19 cellular contexts compared by ENCODE assay signal in genomic region chr1:164912290-164912689, GRCh38.
"Had no signal": no experiment of that assay in that cellular context is flagged by ENCODE, and none has a peak within 500 bp of the region (broad histone marks: within the 10 kb centered on the region; RNA-seq: fewer than 3 reads in every experiment).

No MANE protein-coding gene starts in this region.

- H3K9me3 Mint-ChIP-seq: activated T-helper 1 cell treated with anti-CD3 and anti-CD28 coated beads, Interleukin-12 subunit alpha, Interleukin-12 subunit beta, Interleukin-2, Interleukin-4 antibody, amounts not matched to agents 30 ng/mL and 10 ng/mL and 1 ng/mL, durations not matched to agents 14 hours and 24 hours and 36 hours; memory B cell had no signal

- H3K4me1 Mint-ChIP-seq: activated naive CD8-positive, alpha-beta T cell treated with anti-CD3 and anti-CD28 coated beads, Interleukin-2, amount 10 ng/mL, durations not matched to agents 7 days and 5 days; memory B cell; naive thymus-derived CD8-positive, alpha-beta T cell had no signal

- H3K4me3 ChIP-seq: coronary artery, left lung, tibial artery, uterus had no signal

- DNase-seq: activated CD4-positive, alpha-beta T cell treated with anti-CD3 and anti-CD28 coated beads, Interleukin-2, amount 50 U/mL, for 48 hours; activated naive CD4-positive, alpha-beta T cell treated with Interleukin-2 at 50 U/mL for 16 hours; activated naive CD8-positive, alpha-beta T cell treated with anti-CD3 and anti-CD28 coated beads, Interleukin-2, amount 10 ng/mL, durations not matched to agents 7 days and 5 days; amygdala; brain microvascular endothelial cell; erythroblast; foreskin melanocyte; glutamatergic neuron; left lung; naive thymus-derived CD8-positive, alpha-beta T cell; stimulated activated naive CD8-positive, alpha-beta T cell treated with anti-CD3 and anti-CD28 coated beads, Interleukin-15, Interleukin-2, amounts not matched to agents 100 U/mL and 50 U/mL, for 24 hours; substantia nigra; SW 1271; tibial artery; uterus had no signal

- H3K27me3 ChIP-seq: brain microvascular endothelial cell, left lung, tibial artery, uterus had no signal

- H3K36me3 Mint-ChIP-seq: activated naive CD8-positive, alpha-beta T cell treated with anti-CD3 and anti-CD28 coated beads, Interleukin-2, amount 10 ng/mL, durations not matched to agents 7 days and 5 days; memory B cell; naive thymus-derived CD8-positive, alpha-beta T cell had no signal

- H3K79me2 ChIP-seq: parathyroid adenoma had no signal

- H3K9me3 ChIP-seq: left lung, tibial artery, uterus had no signal

- H3K9ac ChIP-seq: parathyroid adenoma had no signal

- H3K4me1 ChIP-seq: left lung, parathyroid adenoma, tibial artery, uterus had no signal

- H3K27me3 Mint-ChIP-seq: activated naive CD8-positive, alpha-beta T cell treated with anti-CD3 and anti-CD28 coated beads, Interleukin-2, amount 10 ng/mL, durations not matched to agents 7 days and 5 days; memory B cell had no signal

- H3K36me3 ChIP-seq: brain microvascular endothelial cell, left lung, tibial artery, uterus had no signal

- H3K27ac Mint-ChIP-seq: activated naive CD8-positive, alpha-beta T cell treated with anti-CD3 and anti-CD28 coated beads, Interleukin-2, amount 10 ng/mL, durations not matched to agents 7 days and 5 days; activated T-helper 1 cell treated with anti-CD3 and anti-CD28 coated beads, Interleukin-12 subunit alpha, Interleukin-12 subunit beta, Interleukin-2, Interleukin-4 antibody, amounts not matched to agents 30 ng/mL and 10 ng/mL and 1 ng/mL, durations not matched to agents 14 hours and 24 hours and 36 hours; memory B cell; naive thymus-derived CD8-positive, alpha-beta T cell had no signal

- H3K4me3 Mint-ChIP-seq: activated naive CD8-positive, alpha-beta T cell treated with anti-CD3 and anti-CD28 coated beads, Interleukin-2, amount 10 ng/mL, durations not matched to agents 7 days and 5 days; activated T-helper 1 cell treated with anti-CD3 and anti-CD28 coated beads, Interleukin-12 subunit alpha, Interleukin-12 subunit beta, Interleukin-2, Interleukin-4 antibody, amounts not matched to agents 30 ng/mL and 10 ng/mL and 1 ng/mL, durations not matched to agents 14 hours and 24 hours and 36 hours; memory B cell; naive thymus-derived CD8-positive, alpha-beta T cell had no signal

- H2AFZ ChIP-seq: parathyroid adenoma had no signal

- H3K27ac ChIP-seq: brain microvascular endothelial cell, coronary artery, left lung, parathyroid adenoma, tibial artery had no signal

- ATAC-seq: left lung; naive thymus-derived CD8-positive, alpha-beta T cell; stimulated activated naive CD8-positive, alpha-beta T cell treated with anti-CD3 and anti-CD28 coated beads, Interleukin-15, Interleukin-2, amounts not matched to agents 100 U/mL and 50 U/mL, for 24 hours had no signal
